In genomic region chr7:75182354-75183026, GRCh38 we compare ENCODE assay signal across 7 cellular contexts.
A peak's percentile ranks its signal among the peaks of the same experiment; 100 is the strongest.
DNase-seq lines count a peak whose midpoint lies in the region; ATAC-seq, FAIRE-seq and TF ChIP-seq lines count a peak whose summit lies in the region.
"Not testable (repeated sequence)": the region's sequence is repeated elsewhere in the genome, so short reads cannot be mapped to it uniquely, and the experiment has no call there.

No MANE protein-coding gene starts in this region.

- H3K27ac ChIP-seq in IMR-90 (ENCODE audit: insufficient read depth, low read length); GM12878 (ENCODE audit: control insufficient read depth, insufficient read depth): not testable (repeated sequence)

- not testable (repeated sequence) for H2BK20ac ChIP-seq in IMR-90 (ENCODE audit: low read depth, low read length)

- H3K27me3 ChIP-seq in IMR-90 (ENCODE audit: control insufficient read depth, insufficient read depth, low read length); GM12878 (replicated peaks in 1 of 2; ENCODE audit: control insufficient read depth in 2 of 2, insufficient read depth in 2 of 2, low read length in 1 of 2): not testable (repeated sequence)

- dilution Hi-C loops in IMR-90 (cut with HindIII; ENCODE audit: low sequenced_read_pairs, unreplicated experiment) = not testable (repeated sequence)

- not testable (repeated sequence) for FAIRE-seq in GM12878 (lab: Jason Lieb, UNC)

- H3K4me2 ChIP-seq in IMR-90 (ENCODE audit: low read depth, low read length); GM12878 (ENCODE audit: control insufficient read depth, insufficient read depth): not testable (repeated sequence)

- not testable (repeated sequence) for H3K79me2 ChIP-seq in GM12878 (ENCODE audit: control insufficient read depth, insufficient read depth, low read length)

- not testable (repeated sequence) for H3K9me1 ChIP-seq in IMR-90 (ENCODE audit: insufficient read depth, low read length)

- H3K14ac ChIP-seq in IMR-90 (replicated peaks; ENCODE audit: low read depth, low read length) = not testable (repeated sequence)

- in situ Hi-C loops in IMR-90 (cut with MboI; ENCODE audit: low sequenced_read_pairs); GM12878 (cut with MboI): not testable (repeated sequence)

- not testable (repeated sequence) for H4K91ac ChIP-seq in IMR-90 (ENCODE audit: insufficient read depth, low read depth, low read length)

- TF ChIP-seq POLR2A in IMR-90 (IDR thresholded peaks at IDR 0.05; ENCODE audit: low read depth, low read length); GM12878 (IDR thresholded peaks at IDR 0.05; ENCODE audit: low read depth, low read length): not testable (repeated sequence)

- DNase-seq in IMR-90; GM12878 (ENCODE audit: low read depth, low spot score); left ventricle myocardium superior: not testable (repeated sequence)

- not testable (repeated sequence) for H3K79me1 ChIP-seq in IMR-90 (ENCODE audit: low read depth in 1 of 2, low read length in 2 of 2)

- not testable (repeated sequence) for H2AK9ac ChIP-seq in IMR-90 (replicated peaks; ENCODE audit: low read depth, low read length, poor library complexity)

- RAD21 ChIA-PET in GM12878 (lab: Charles Lee; ENCODE audit: unreplicated experiment) = not testable (repeated sequence)

- no CpG with 5 or more reads among the region's 14 CpGs for WGBS in IMR-90 (ENCODE audit: extremely low coverage in 2 of 2, insufficient read length in 1 of 2), 2 experiments
- WGBS in GM12878 (ENCODE audit: insufficient coverage, insufficient replicate concordance, low lambda C conversion rate, missing lambda C conversion rate) = no CpG with 5 or more reads among the region's 14 CpGs

- not testable (repeated sequence) for TF ChIP-seq EP300 in GM12878 (IDR thresholded peaks at IDR 0.05; ENCODE audit: borderline replicate concordance in 1 of 2, control insufficient read depth in 1 of 2, low read depth in 2 of 2, low read length in 2 of 2)

- not testable (repeated sequence) for H3K4me1 ChIP-seq in IMR-90 (ENCODE audit: control insufficient read depth, insufficient read depth, low read length); GM12878 (ENCODE audit: control insufficient read depth, insufficient read depth, low read length)

- H4K5ac ChIP-seq in IMR-90 (ENCODE audit: low read depth, low read length) = not testable (repeated sequence)

- not testable (repeated sequence) for H4K20me1 ChIP-seq in IMR-90 (ENCODE audit: insufficient read depth, low read length); GM12878 (ENCODE audit: control insufficient read depth, insufficient read depth)

- H3K18ac ChIP-seq in IMR-90 (ENCODE audit: low read depth, low read length) = not testable (repeated sequence)

- SMC1A ChIA-PET in GM12878 (lab: Charles Lee; ENCODE audit: uncharacterized antibody, unreplicated experiment) = not testable (repeated sequence)

- H3K56ac ChIP-seq in IMR-90 (ENCODE audit: extremely low read depth, insufficient read depth, low read length) = not testable (repeated sequence)

- not testable (repeated sequence) for TF ChIP-seq RAD21 in IMR-90 (IDR thresholded peaks at IDR 0.05; ENCODE audit: low read length); GM12878 (IDR thresholded peaks at IDR 0.05; ENCODE audit: insufficient read depth, low read depth, low read length)

- POLR2A ChIA-PET in IMR-90 (lab: Charles Lee; ENCODE audit: unreplicated experiment); GM12878 (lab: Charles Lee): not testable (repeated sequence)

- H2BK5ac ChIP-seq in IMR-90 (ENCODE audit: low read depth, low read length, poor library complexity, severe bottlenecking) = not testable (repeated sequence)

- H3K4me3 ChIP-seq in IMR-90 (ENCODE audit: insufficient read depth, low read depth, low read length); GM12878: not testable (repeated sequence)

- intact Hi-C loops in IMR-90 (cut with micrococcal nuclease); GM12878 (cut with micrococcal nuclease; ENCODE audit: unreplicated experiment); left ventricle myocardium superior (cut with micrococcal nuclease): not testable (repeated sequence)

- H3K9ac ChIP-seq in IMR-90 (ENCODE audit: low read depth, low read length); GM12878 (ENCODE audit: control insufficient read depth, insufficient read depth, low read length): not testable (repeated sequence)

- H2BK15ac ChIP-seq in IMR-90 (ENCODE audit: low read depth, low read length) = not testable (repeated sequence)

- not testable (repeated sequence) for H3K36me3 ChIP-seq in IMR-90 (ENCODE audit: control insufficient read depth, insufficient read depth, low read length); GM12878 (ENCODE audit: control insufficient read depth in 2 of 2, insufficient read depth in 2 of 2, low read length in 1 of 2)

- H2AFZ ChIP-seq in IMR-90 (replicated peaks; ENCODE audit: low read length, poor library complexity); GM12878 (ENCODE audit: control insufficient read depth, low read depth, low read length): not testable (repeated sequence)

- TSS peak; percentile 78 for BruUV-seq in IMR-90 (replicated peaks; lab: Mats Ljungman, UMichigan)
- TSS peak; percentile 89 for BruUV-seq in GM12878 (replicated peaks; lab: Mats Ljungman, UMichigan)

- H4K8ac ChIP-seq in IMR-90 (ENCODE audit: low read depth in 2 of 2, low read length in 2 of 2) = not testable (repeated sequence)

- H3K4ac ChIP-seq in IMR-90 (ENCODE audit: low read depth, low read length) = not testable (repeated sequence)

- H3K23ac ChIP-seq in IMR-90 (ENCODE audit: low read depth, low read length) = not testable (repeated sequence)

- not testable (repeated sequence) for H2AK5ac ChIP-seq in IMR-90 (ENCODE audit: low read depth, low read length)

- not testable (repeated sequence) for H3K9me3 ChIP-seq in IMR-90 (ENCODE audit: control insufficient read depth, insufficient read depth, low read length); GM12878 (replicated peaks; ENCODE audit: control insufficient read depth, insufficient read depth, low read length)

- not testable (repeated sequence) for H2BK120ac ChIP-seq in IMR-90 (ENCODE audit: low read depth, low read length)

- CTCF ChIA-PET in IMR-90 (lab: Yijun Ruan, JAX); GM12878 (lab: Yijun Ruan, JAX): not testable (repeated sequence)

- ATAC-seq in GM18517 (IDR thresholded peaks at IDR 0.05; ENCODE audit: unreplicated experiment) (peak; percentile 54), GM21360 (IDR thresholded peaks at IDR 0.05; ENCODE audit: unreplicated experiment) (peak; percentile 38), HG02763 (IDR thresholded peaks at IDR 0.05; ENCODE audit: unreplicated experiment) (peak; percentile 37), HG03060 (IDR thresholded peaks at IDR 0.05; ENCODE audit: low read depth, unreplicated experiment) (peak; percentile 41), GM12878 (peak; percentile 71), left ventricle myocardium superior (peak; percentile 20)
- ATAC-seq in IMR-90 (ENCODE audit: low read depth) = not testable (repeated sequence)

- TF ChIP-seq CTCF in IMR-90 (conservative IDR thresholded peaks at IDR 0.05; ENCODE audit: low read depth, low read length); GM12878 (IDR thresholded peaks at IDR 0.05 in 2 of 3, conservative IDR thresholded peaks at IDR 0.05 in 1 of 3; ENCODE audit: control insufficient read depth in 2 of 3, extremely low read depth in 1 of 3, insufficient read depth in 1 of 3, low read depth in 3 of 3, low read length in 3 of 3): not testable (repeated sequence)

TF ChIP-seq in GM12878, 131 proteins besides CTCF, POLR2A, EP300 and RAD21:
- TF ChIP-seq MEF2B (IDR thresholded peaks at IDR 0.05; ENCODE audit: partially characterized antibody, poor library complexity, severe bottlenecking) = peak; percentile 34
